35 cellular contexts compared by ENCODE assay signal in the genomic region with DNA sequence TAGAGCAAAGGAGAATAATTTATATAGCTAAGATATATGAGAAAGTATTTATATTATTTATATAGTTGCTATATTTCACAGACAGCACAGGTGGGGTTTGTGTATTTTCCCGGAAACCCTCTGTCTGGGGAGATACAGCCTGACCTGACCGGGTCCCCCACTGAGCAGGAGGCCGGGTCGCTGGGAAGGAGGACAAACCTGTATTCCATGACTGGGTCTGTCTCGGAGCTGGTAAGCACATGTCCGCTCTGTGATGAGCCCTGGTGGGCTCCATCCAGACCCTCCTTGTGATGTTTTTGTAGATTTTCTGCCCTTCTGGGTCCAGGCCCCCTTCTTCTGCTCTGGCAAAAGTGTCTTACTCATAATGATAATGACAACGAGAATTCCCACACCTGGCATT. TPM values are rescaled to one million over a fixed set of nuclear protein-coding genes. Genes with fewer than 3 reads are reported as not detected.
"Had no signal": no experiment of that assay in that cellular context is flagged by ENCODE, and none has a peak within 500 bp of the region (broad histone marks: within the 10 kb centered on the region; RNA-seq: fewer than 3 reads in every experiment).

No MANE protein-coding gene starts in this region.

- H3K4me3 Mint-ChIP-seq: activated B cell treated with CpG ODN at 0.5 μM for 24 hours; activated CD4-positive, alpha-beta memory T cell treated with anti-CD3 and anti-CD28 coated beads for 36 hours; activated CD4-positive, alpha-beta T cell treated with anti-CD3 and anti-CD28 coated beads, Interleukin-2, amount 10 ng/mL, durations not matched to agents 24 days and 14 days; activated CD8-positive, alpha-beta memory T cell treated with anti-CD3 and anti-CD28 coated beads, Interleukin-2, amount 10 ng/mL, durations not matched to agents 7 days and 5 days; activated CD8-positive, alpha-beta T cell treated with anti-CD3 and anti-CD28 coated beads for 36 hours; activated naive CD4-positive, alpha-beta T cell treated with anti-CD3 and anti-CD28 coated beads, Interleukin-2, amount 10 ng/mL, durations not matched to agents 7 days and 5 days; activated naive CD4-positive, alpha-beta T cell treated with anti-CD3 and anti-CD28 coated beads, Interleukin-2, amount 50 U/mL, for 24 hours; activated naive CD8-positive, alpha-beta T cell; activated naive CD8-positive, alpha-beta T cell treated with anti-CD3 and anti-CD28 coated beads, Interleukin-2, amount 10 ng/mL, durations not matched to agents 7 days and 5 days; activated naive CD8-positive, alpha-beta T cell treated with anti-CD3 and anti-CD28 coated beads, Interleukin-2, amount 50 U/mL, for 24 hours; activated T-cell treated with anti-CD3 and anti-CD28 coated beads, Interleukin-2, amount 50 U/mL, for 24 hours; brain; central memory CD8-positive, alpha-beta T cell; T-helper 1 cell treated with Interleukin-12 subunit alpha and Interleukin-12 subunit beta and Interleukin-4 antibody, amounts not matched to agents 30 μg/mL and 1 μg/mL, for 36 hours; T-helper 2 cell treated with Interferon-gamma antibody and Interleukin-4, amounts not matched to agents 5 μg/mL and 100 μg/mL, for 36 hours had no signal

- DNase-seq: activated B cell treated with CpG ODN at 0.5 μM for 24 hours; activated CD4-positive, alpha-beta memory T cell treated with anti-CD3 and anti-CD28 coated beads for 36 hours; activated CD4-positive, alpha-beta T cell treated with anti-CD3 and anti-CD28 coated beads for 4 hours; activated CD4-positive, alpha-beta T cell treated with anti-CD3 and anti-CD28 coated beads, Interleukin-2, amount 10 ng/mL, durations not matched to agents 24 days and 14 days; activated CD4-positive, alpha-beta T cell treated with anti-CD3 and anti-CD28 coated beads, Interleukin-2, amount 50 U/mL, for 1 hour; activated CD4-positive, alpha-beta T cell treated with anti-CD3 and anti-CD28 coated beads, Interleukin-2, amount 50 U/mL, for 4 hours; activated CD4-positive, CD25-positive, alpha-beta regulatory T cell treated with anti-CD3 and anti-CD28 coated beads, Interleukin-2, amount 50 U/mL, for 72 hours; activated CD8-positive, alpha-beta memory T cell treated with anti-CD3 and anti-CD28 coated beads, Interleukin-2, amount 10 ng/mL, durations not matched to agents 7 days and 5 days; activated CD8-positive, alpha-beta memory T cell treated with anti-CD3 and anti-CD28 coated beads, Interleukin-2, amount 50 U/mL, for 48 hours; activated CD8-positive, alpha-beta T cell treated with anti-CD3 and anti-CD28 coated beads for 36 hours; activated effector memory CD4-positive, alpha-beta T cell treated with Interleukin-2 at 50 U/mL for 16 hours; activated gamma-delta T cell; activated naive CD4-positive, alpha-beta T cell treated with anti-CD3 and anti-CD28 coated beads, Interleukin-2, amount 10 ng/mL, durations not matched to agents 7 days and 5 days; activated naive CD4-positive, alpha-beta T cell treated with Interleukin-2 at 50 U/mL for 16 hours; activated naive CD8-positive, alpha-beta T cell treated with anti-CD3 and anti-CD28 coated beads, Interleukin-2, amount 10 ng/mL, durations not matched to agents 7 days and 5 days; activated naive CD8-positive, alpha-beta T cell treated with anti-CD3 and anti-CD28 coated beads, Interleukin-2, amount 50 U/mL, for 24 hours; activated T-cell treated with anti-CD3 and anti-CD28 coated beads, Interleukin-2, amount 50 U/mL, for 24 hours; activated T-cell treated with anti-CD3 and anti-CD28 coated beads, Interleukin-2, amount 50 U/mL, for 48 hours; amygdala; caudate nucleus; cerebellar nuclear complex; T-helper 1 cell; T-helper 2 cell; T-helper 9 cell had no signal

- H3K4me1 Mint-ChIP-seq: activated B cell treated with CpG ODN at 0.5 μM for 24 hours; activated CD4-positive, alpha-beta T cell treated with anti-CD3 and anti-CD28 coated beads, Interleukin-2, amount 10 ng/mL, durations not matched to agents 24 days and 14 days; activated naive CD4-positive, alpha-beta T cell treated with anti-CD3 and anti-CD28 coated beads, Interleukin-2, amount 10 ng/mL, durations not matched to agents 7 days and 5 days; activated naive CD4-positive, alpha-beta T cell treated with anti-CD3 and anti-CD28 coated beads, Interleukin-2, amount 50 U/mL, for 24 hours; central memory CD8-positive, alpha-beta T cell had no signal

- H3K9me3 Mint-ChIP-seq: activated B cell treated with CpG ODN at 0.5 μM for 24 hours; activated CD4-positive, alpha-beta memory T cell treated with anti-CD3 and anti-CD28 coated beads for 36 hours; activated CD4-positive, alpha-beta T cell treated with anti-CD3 and anti-CD28 coated beads, Interleukin-2, amount 10 ng/mL, durations not matched to agents 24 days and 14 days; activated CD8-positive, alpha-beta T cell treated with anti-CD3 and anti-CD28 coated beads for 36 hours; activated naive CD4-positive, alpha-beta T cell treated with anti-CD3 and anti-CD28 coated beads, Interleukin-2, amount 10 ng/mL, durations not matched to agents 7 days and 5 days; activated naive CD4-positive, alpha-beta T cell treated with anti-CD3 and anti-CD28 coated beads, Interleukin-2, amount 50 U/mL, for 24 hours; activated naive CD8-positive, alpha-beta T cell treated with anti-CD3 and anti-CD28 coated beads, Interleukin-2, amount 10 ng/mL, durations not matched to agents 7 days and 5 days; activated naive CD8-positive, alpha-beta T cell treated with anti-CD3 and anti-CD28 coated beads, Interleukin-2, amount 50 U/mL, for 24 hours; activated T-cell treated with anti-CD3 and anti-CD28 coated beads, Interleukin-2, amount 50 U/mL, for 24 hours; activated T-helper 2 cell treated with anti-CD3 and anti-CD28 coated beads, Interferon-gamma antibody, Interleukin-2, Interleukin-4, amounts not matched to agents 10 μg/mL and 5 μg/mL and 100 μg/mL, durations not matched to agents 14 hours and 24 hours and 36 hours; central memory CD8-positive, alpha-beta T cell; T-helper 1 cell treated with Interleukin-12 subunit alpha and Interleukin-12 subunit beta and Interleukin-4 antibody, amounts not matched to agents 30 μg/mL and 1 μg/mL, for 36 hours; T-helper 2 cell treated with Interferon-gamma antibody and Interleukin-4, amounts not matched to agents 5 μg/mL and 100 μg/mL, for 36 hours had no signal

- H3K27me3 Mint-ChIP-seq: activated B cell treated with CpG ODN at 0.5 μM for 24 hours; activated CD4-positive, alpha-beta memory T cell treated with anti-CD3 and anti-CD28 coated beads for 36 hours; activated CD4-positive, alpha-beta T cell treated with anti-CD3 and anti-CD28 coated beads, Interleukin-2, amount 10 ng/mL, durations not matched to agents 24 days and 14 days; activated CD8-positive, alpha-beta memory T cell treated with anti-CD3 and anti-CD28 coated beads, Interleukin-2, amount 10 ng/mL, durations not matched to agents 7 days and 5 days; activated CD8-positive, alpha-beta T cell treated with anti-CD3 and anti-CD28 coated beads for 36 hours; activated naive CD4-positive, alpha-beta T cell treated with anti-CD3 and anti-CD28 coated beads, Interleukin-2, amount 10 ng/mL, durations not matched to agents 7 days and 5 days; activated naive CD4-positive, alpha-beta T cell treated with anti-CD3 and anti-CD28 coated beads, Interleukin-2, amount 50 U/mL, for 24 hours; activated naive CD8-positive, alpha-beta T cell; activated naive CD8-positive, alpha-beta T cell treated with anti-CD3 and anti-CD28 coated beads, Interleukin-2, amount 10 ng/mL, durations not matched to agents 7 days and 5 days; activated naive CD8-positive, alpha-beta T cell treated with anti-CD3 and anti-CD28 coated beads, Interleukin-2, amount 50 U/mL, for 24 hours; activated T-cell treated with anti-CD3 and anti-CD28 coated beads, Interleukin-2, amount 50 U/mL, for 24 hours had no signal

- H3K27me3 ChIP-seq: ascending aorta, cardiac muscle cell had no signal

- H3K27ac ChIP-seq: cardiac muscle cell, VCaP had no signal

- H3K36me3 ChIP-seq: ascending aorta, cardiac muscle cell had no signal

- H3K4me3 ChIP-seq: ascending aorta, cardiac muscle cell had no signal

- H3K27ac Mint-ChIP-seq: activated B cell treated with CpG ODN at 0.5 μM for 24 hours; activated CD4-positive, alpha-beta memory T cell treated with anti-CD3 and anti-CD28 coated beads for 36 hours; activated CD4-positive, alpha-beta T cell treated with anti-CD3 and anti-CD28 coated beads, Interleukin-2, amount 10 ng/mL, durations not matched to agents 24 days and 14 days; activated CD8-positive, alpha-beta memory T cell treated with anti-CD3 and anti-CD28 coated beads, Interleukin-2, amount 10 ng/mL, durations not matched to agents 7 days and 5 days; activated CD8-positive, alpha-beta T cell treated with anti-CD3 and anti-CD28 coated beads for 36 hours; activated naive CD4-positive, alpha-beta T cell treated with anti-CD3 and anti-CD28 coated beads, Interleukin-2, amount 10 ng/mL, durations not matched to agents 7 days and 5 days; activated naive CD4-positive, alpha-beta T cell treated with anti-CD3 and anti-CD28 coated beads, Interleukin-2, amount 50 U/mL, for 24 hours; activated naive CD8-positive, alpha-beta T cell; activated naive CD8-positive, alpha-beta T cell treated with anti-CD3 and anti-CD28 coated beads, Interleukin-2, amount 10 ng/mL, durations not matched to agents 7 days and 5 days; activated naive CD8-positive, alpha-beta T cell treated with anti-CD3 and anti-CD28 coated beads, Interleukin-2, amount 50 U/mL, for 24 hours; activated T-cell treated with anti-CD3 and anti-CD28 coated beads, Interleukin-2, amount 50 U/mL, for 24 hours; activated T-helper 2 cell treated with anti-CD3 and anti-CD28 coated beads, Interferon-gamma antibody, Interleukin-2, Interleukin-4, amounts not matched to agents 10 μg/mL and 5 μg/mL and 100 μg/mL, durations not matched to agents 14 hours and 24 hours and 36 hours; brain; T-helper 1 cell treated with Interleukin-12 subunit alpha and Interleukin-12 subunit beta and Interleukin-4 antibody, amounts not matched to agents 30 μg/mL and 1 μg/mL, for 36 hours; T-helper 2 cell treated with Interferon-gamma antibody and Interleukin-4, amounts not matched to agents 5 μg/mL and 100 μg/mL, for 36 hours had no signal

- H3K36me3 Mint-ChIP-seq: activated CD4-positive, alpha-beta memory T cell treated with anti-CD3 and anti-CD28 coated beads for 36 hours; activated CD8-positive, alpha-beta memory T cell treated with anti-CD3 and anti-CD28 coated beads, Interleukin-2, amount 10 ng/mL, durations not matched to agents 7 days and 5 days; activated naive CD4-positive, alpha-beta T cell treated with anti-CD3 and anti-CD28 coated beads, Interleukin-2, amount 10 ng/mL, durations not matched to agents 7 days and 5 days; activated naive CD4-positive, alpha-beta T cell treated with anti-CD3 and anti-CD28 coated beads, Interleukin-2, amount 50 U/mL, for 24 hours; activated naive CD8-positive, alpha-beta T cell; activated naive CD8-positive, alpha-beta T cell treated with anti-CD3 and anti-CD28 coated beads, Interleukin-2, amount 10 ng/mL, durations not matched to agents 7 days and 5 days; brain had no signal

- ATAC-seq: activated CD8-positive, alpha-beta memory T cell treated with anti-CD3 and anti-CD28 coated beads, Interleukin-2, amount 10 ng/mL, durations not matched to agents 7 days and 5 days; activated CD8-positive, alpha-beta T cell treated with anti-CD3 and anti-CD28 coated beads for 36 hours; activated naive CD8-positive, alpha-beta T cell treated with anti-CD3 and anti-CD28 coated beads, Interleukin-2, amount 50 U/mL, for 24 hours had no signal

- H3K4me1 ChIP-seq: ascending aorta had no signal

- H3K9me3 ChIP-seq: ascending aorta had no signal

RNA-seq across cellular contexts. Expression of gene WNT9B, which starts 27.7 kb away (rescaled TPM):
- total RNA-seq: activated B cell treated with CpG ODN at 0.5 μM for 24 hours; activated CD4-positive, alpha-beta memory T cell treated with anti-CD3 and anti-CD28 coated beads for 36 hours; activated CD4-positive, alpha-beta T cell treated with anti-CD3 and anti-CD28 coated beads, Interleukin-2, amount 10 ng/mL, durations not matched to agents 24 days and 14 days; activated CD8-positive, alpha-beta memory T cell treated with anti-CD3 and anti-CD28 coated beads, Interleukin-2, amount 10 ng/mL, durations not matched to agents 7 days and 5 days; activated CD8-positive, alpha-beta T cell treated with anti-CD3 and anti-CD28 coated beads for 36 hours; activated naive CD8-positive, alpha-beta T cell treated with anti-CD3 and anti-CD28 coated beads, Interleukin-2, amount 10 ng/mL, durations not matched to agents 7 days and 5 days; activated T-helper 2 cell treated with anti-CD3 and anti-CD28 coated beads, Interferon-gamma antibody, Interleukin-2, Interleukin-4, amounts not matched to agents 10 μg/mL and 5 μg/mL and 100 μg/mL, durations not matched to agents 14 hours and 24 hours and 36 hours; bronchial epithelial cell; cardiac muscle cell had no signal
